In genomic region chr12:121102307-121102706, GRCh38 we compare ENCODE assay signal across 20 cellular contexts. TPM values are rescaled to one million over a fixed set of nuclear protein-coding genes. Genes with fewer than 3 reads are reported as not detected.
DNase-seq lines count a peak whose midpoint lies in the region; ATAC-seq, FAIRE-seq and TF ChIP-seq lines count a peak whose summit lies in the region.
"Had no signal": no experiment of that assay in that cellular context is flagged by ENCODE, and none has a peak within 500 bp of the region (broad histone marks: within the 10 kb centered on the region; RNA-seq: fewer than 3 reads in every experiment).

No MANE protein-coding gene starts in this region.

- no peak overlapping the region for H2BK20ac ChIP-seq in H9 (ENCODE audit: low read depth, low read length, poor library complexity, severe bottlenecking)

- H2BK15ac ChIP-seq in H9 (ENCODE audit: low read depth, low read length): no peak overlapping the region

- no peak overlapping the region for H4K12ac ChIP-seq in trophoblast cell (ENCODE audit: low read depth, low read length)

- H3K4me3 ChIP-seq in GM23338: no peak overlapping the region
- no peak overlapping the region for H3K4me3 ChIP-seq in K562
- H3K4me3 ChIP-seq in trophoblast cell (ENCODE audit: low read depth, low read length): no peak overlapping the region
- H3K4me3 ChIP-seq: BLaER1, GM12878, GM23248, HAP-1 had no signal

- H2BK12ac ChIP-seq in H9 (ENCODE audit: insufficient read length, low read depth, low read length) (no peak overlapping the region), trophoblast cell (ENCODE audit: low read length) (no peak overlapping the region)

- no peak for ATAC-seq in GM23338
- no peak for ATAC-seq in K562
- no peak for ATAC-seq in HG02938 (IDR thresholded peaks at IDR 0.05; ENCODE audit: unreplicated experiment)
- ATAC-seq: CD8-positive, alpha-beta T cell; GM12878 had no signal

- no peak for TF ChIP-seq POLR2A in K562 (conservative IDR thresholded peaks at IDR 0.05)

- no peak overlapping the region for H3K4me2 ChIP-seq in GM23338
- no peak overlapping the region for H3K4me2 ChIP-seq in H9 (ENCODE audit: insufficient read depth, insufficient read length, low read length)
- H3K4me2 ChIP-seq in K562 (ENCODE audit: insufficient read depth, low read length): no peak overlapping the region
- H3K4me2 ChIP-seq in trophoblast cell (ENCODE audit: low read length): no peak overlapping the region
- H3K4me2 ChIP-seq: BLaER1 had no signal

- TF ChIP-seq CTCF in GM23338 (conservative IDR thresholded peaks at IDR 0.05; ENCODE audit: low read depth in 2 of 2) (no peak), H9 (conservative IDR thresholded peaks at IDR 0.05) (no peak), K562 (IDR thresholded peaks at IDR 0.05 in 2 of 3, conservative IDR thresholded peaks at IDR 0.05 in 1 of 3; ENCODE audit: insufficient read depth in 2 of 3, low read depth in 1 of 3, low read length in 3 of 3) (no peak)

- no peak overlapping the region for H2BK120ac ChIP-seq in H9 (ENCODE audit: low read depth, low read length, poor library complexity, severe bottlenecking)
- H2BK120ac ChIP-seq in trophoblast cell (ENCODE audit: insufficient read depth, low read length, poor library complexity): no peak overlapping the region

- H3K27me3 ChIP-seq in GM23338 (ENCODE audit: insufficient read depth) (no peaks in the 10 kb centered on the region), H9 (ENCODE audit: insufficient read depth, low read length) (no peaks in the 10 kb centered on the region), K562 (ENCODE audit: control insufficient read depth in 2 of 2, insufficient read depth in 2 of 2, low read length in 2 of 2) (peaks cover 2 to 17% of the 10 kb centered on the region in 2 experiments; a peak in 2 of 5 replicates), trophoblast cell (ENCODE audit: insufficient read depth, low read length) (no peaks in the 10 kb centered on the region)
- H3K27me3 ChIP-seq: BLaER1 had no signal

- H3K36me3 ChIP-seq in GM23338 (ENCODE audit: insufficient read depth) (no peaks in the 10 kb centered on the region), K562 (ENCODE audit: control insufficient read depth, insufficient read depth, low read length) (no peaks in the 10 kb centered on the region), trophoblast cell (ENCODE audit: control insufficient read depth in 1 of 2, insufficient read depth in 2 of 2, low read length in 2 of 2) (no peaks in the 10 kb centered on the region)
- H3K36me3 ChIP-seq: BLaER1, HAP-1 had no signal

- POLR2A ChIA-PET in K562 (lab: Yijun Ruan, JAX): no interaction called here

- FAIRE-seq in K562 (lab: Jason Lieb, UNC): no peak
- FAIRE-seq: GM12878, GM19239 had no signal

- no peaks in the 10 kb centered on the region for H3K4me1 ChIP-seq in GM23338 (ENCODE audit: insufficient read depth)
- H3K4me1 ChIP-seq in H9 (ENCODE audit: insufficient read depth, low read length): no peaks in the 10 kb centered on the region
- H3K4me1 ChIP-seq in K562 (replicated peaks in 1 of 2; ENCODE audit: control insufficient read depth in 2 of 2, insufficient read depth in 2 of 2, low read length in 2 of 2): no peaks in the 10 kb centered on the region
- no peaks in the 10 kb centered on the region for H3K4me1 ChIP-seq in trophoblast cell (ENCODE audit: control insufficient read depth in 1 of 2, insufficient read depth in 2 of 2, low read length in 2 of 2)
- H3K4me1 ChIP-seq: BLaER1, Caco-2, HAP-1 had no signal

- H3K4me3 Mint-ChIP-seq in GM23338: no peak overlapping the region
- H3K4me3 Mint-ChIP-seq in H9: no peak overlapping the region
- H3K4me3 Mint-ChIP-seq: CD4-positive, CD25-positive, alpha-beta regulatory T cell; CD8-positive, alpha-beta T cell; HFFc6 had no signal

- H3K4ac ChIP-seq in H9 (ENCODE audit: low read depth, low read length) (no peak overlapping the region), trophoblast cell (ENCODE audit: low read depth, low read length) (no peak overlapping the region)

- H4K8ac ChIP-seq in H9 (replicated peaks; ENCODE audit: insufficient read length, low read depth, low read length) (no peak overlapping the region), trophoblast cell (ENCODE audit: low read depth, low read length) (no peak overlapping the region)

- H3K14ac ChIP-seq in H9 (ENCODE audit: insufficient read depth, low read length) (no peak overlapping the region), trophoblast cell (ENCODE audit: low read length) (no peak overlapping the region)

- H3K23me2 ChIP-seq in H9 (ENCODE audit: insufficient read length, low read depth, low read length, poor library complexity, severe bottlenecking): no peaks in the 10 kb centered on the region

- H3K9me3 ChIP-seq in H9 (ENCODE audit: control insufficient read depth, low read depth, low read length): no peaks in the 10 kb centered on the region
- 0 out of 2 replicates have a peak, but pooled peaks cover 2% of the 10 kb centered on the region for H3K9me3 ChIP-seq in K562 (replicated peaks; ENCODE audit: control insufficient read depth, insufficient read depth, low read depth, low read length)
- no peaks in the 10 kb centered on the region for H3K9me3 ChIP-seq in trophoblast cell (ENCODE audit: insufficient read depth, low read depth, low read length)
- H3K9me3 ChIP-seq: HAP-1 had no signal

- H3K79me1 ChIP-seq in H9 (ENCODE audit: insufficient read depth, low read depth, low read length, poor library complexity, severe bottlenecking) (no peaks in the 10 kb centered on the region), trophoblast cell (ENCODE audit: low read length) (no peaks in the 10 kb centered on the region)

- H3K9me2 ChIP-seq in GM23338 (ENCODE audit: insufficient read depth): no peaks in the 10 kb centered on the region

- no peaks in the 10 kb centered on the region for H3F3A ChIP-seq in GM23338 (replicated peaks; ENCODE audit: low read depth)

- peaks cover 4% of the 10 kb centered on the region for H3K27me3 Mint-ChIP-seq in GM23338 (ENCODE audit: insufficient read depth, low read depth, poor library complexity)
- no peaks in the 10 kb centered on the region; the same call in none of the 2 replicates for H3K27me3 Mint-ChIP-seq in H9 (ENCODE audit: low read depth)

- H3T11ph ChIP-seq in H9 (ENCODE audit: low read length): no peak overlapping the region

- in situ Hi-C loops in K562 (cut with MboI): no loop called here

- no peak overlapping the region for H2AFZ ChIP-seq in GM23338
- no peak overlapping the region for H2AFZ ChIP-seq in H9 (ENCODE audit: low read length)
- H2AFZ ChIP-seq in K562 (ENCODE audit: low read depth, low read length): no peak overlapping the region
- no peak overlapping the region for H2AFZ ChIP-seq in trophoblast cell (ENCODE audit: insufficient read depth, low read length, poor library complexity)
- H2AFZ ChIP-seq: GM23248 had no signal

- intact Hi-C loops in K562 (cut with micrococcal nuclease): no loop called here

- H4K5ac ChIP-seq in H9 (ENCODE audit: insufficient read length, low read depth, low read length): no peak overlapping the region

- H3K23ac ChIP-seq in H9 (ENCODE audit: insufficient read length, low read depth, low read length): no peak overlapping the region
- H3K23ac ChIP-seq in trophoblast cell (ENCODE audit: low read length): no peak overlapping the region

- CTCF ChIA-PET in K562 (lab: Yijun Ruan, JAX; ENCODE audit: low intra/inter-chr PET ratio): no interaction called here

- H3K27ac Mint-ChIP-seq in GM23338: no peak overlapping the region
- H3K27ac Mint-ChIP-seq in H9: peak overlapping the region in 2 of 3 experiments; percentile 33 to 39; a peak in 2 of 7 replicates
- H3K27ac Mint-ChIP-seq: CD4-positive, CD25-positive, alpha-beta regulatory T cell; CD8-positive, alpha-beta T cell; HFFc6 had no signal

- H4K20me1 ChIP-seq in GM23338 (replicated peaks; ENCODE audit: insufficient read depth) (no peaks in the 10 kb centered on the region), H9 (ENCODE audit: control insufficient read depth, insufficient read depth, insufficient read length) (no peaks in the 10 kb centered on the region), K562 (replicated peaks; ENCODE audit: control insufficient read depth, insufficient read depth, low read length) (no peaks in the 10 kb centered on the region)
- H4K20me1 ChIP-seq: BLaER1 had no signal

- H2AK5ac ChIP-seq in H9 (ENCODE audit: insufficient read length, low read length): no peak overlapping the region
- no peak overlapping the region for H2AK5ac ChIP-seq in trophoblast cell (ENCODE audit: low read length)

- H3K27ac ChIP-seq in GM23338 (ENCODE audit: low read depth) (no peak overlapping the region), H9 (ENCODE audit: insufficient read length, low read depth, low read length) (no peak overlapping the region), K562 (ENCODE audit: extremely low read depth, low read depth, low read length) (no peak overlapping the region), trophoblast cell (ENCODE audit: low read depth, low read length) (no peak overlapping the region)
- H3K27ac ChIP-seq: BLaER1, C4-2B, GM23248 had no signal

- H3K36me3 Mint-ChIP-seq in GM23338 (ENCODE audit: low read depth) (no peaks in the 10 kb centered on the region), H9 (ENCODE audit: insufficient read depth in 1 of 3, low read depth in 3 of 3) (no peaks in the 10 kb centered on the region)
- H3K36me3 Mint-ChIP-seq: CD4-positive, CD25-positive, alpha-beta regulatory T cell; CD8-positive, alpha-beta T cell had no signal

- TF ChIP-seq EP300 in K562 (IDR thresholded peaks at IDR 0.05; ENCODE audit: low read length): no peak

- no peak overlapping the region for H2BK5ac ChIP-seq in H9 (ENCODE audit: insufficient read length, low read length)
- no peak overlapping the region for H2BK5ac ChIP-seq in trophoblast cell (ENCODE audit: low read depth, low read length, poor library complexity)

- H3K18ac ChIP-seq in H9 (ENCODE audit: insufficient read length, low read depth, low read length): no peak overlapping the region
- H3K18ac ChIP-seq in trophoblast cell (ENCODE audit: low read length): no peak overlapping the region

- BruUV-seq in K562 (replicated peaks; lab: Mats Ljungman, UMichigan): no TSS peak

- H3K9ac ChIP-seq in H9 (ENCODE audit: extremely low read depth, insufficient read length, low read length): no peak overlapping the region
- H3K9ac ChIP-seq in K562 (ENCODE audit: insufficient read depth in 1 of 2, low read depth in 2 of 2, low read length in 2 of 2): no peak overlapping the region
- H3K9ac ChIP-seq in trophoblast cell (ENCODE audit: low read length): peak overlapping the region; percentile 40
- H3K9ac ChIP-seq: BLaER1, GM23248 had no signal

- H4K91ac ChIP-seq in H9 (ENCODE audit: insufficient read length, low read depth, low read length): no peak overlapping the region
- H4K91ac ChIP-seq in trophoblast cell (ENCODE audit: low read depth, low read length): no peak overlapping the region

- WGBS in H9 (ENCODE audit: extremely low coverage, insufficient read length, low lambda C conversion rate): no CpG with 5 or more reads among the region's 1 CpG
- WGBS in K562 (ENCODE audit: insufficient coverage, low coverage, missing lambda C conversion rate): 0% methylated on average over 1 of the region's 1 CpG
- WGBS in trophoblast cell (ENCODE audit: extremely low coverage, insufficient coverage, insufficient read length): no CpG with 5 or more reads among the region's 1 CpG

- H3K79me2 ChIP-seq in GM23338 (replicated peaks; ENCODE audit: insufficient read depth) (no peaks in the 10 kb centered on the region), H9 (ENCODE audit: insufficient read depth, low read length) (no peaks in the 10 kb centered on the region), K562 (ENCODE audit: control insufficient read depth, insufficient read depth, low read length) (no peaks in the 10 kb centered on the region), trophoblast cell (ENCODE audit: control insufficient read depth, insufficient read depth, low read length, poor library complexity) (no peaks in the 10 kb centered on the region)

- DNase-seq in GM23338 (ENCODE audit: low spot score): peak; percentile 19
- no peak for DNase-seq in H9
- no peak for DNase-seq in K562 (ENCODE audit: extremely low read depth in 1 of 4, low spot score in 3 of 4)
- no peak for DNase-seq in trophoblast cell
- DNase-seq in MV-4-11 (lab: John Stamatoyannopoulos, UW): no peak
- no peak for DNase-seq in DMS114 treated with DMSO at 0.1 percent for 48 hours (lab: John Stamatoyannopoulos, UW; ENCODE audit: unreplicated experiment)
- DNase-seq: Caco-2; CD4-positive, CD25-positive, alpha-beta regulatory T cell; CD8-positive, alpha-beta T cell; DMS79; EL; GDM1; GM23248; HFFc6 had no signal

- no peak overlapping the region for H3K56ac ChIP-seq in H9 (ENCODE audit: insufficient read length, low read depth, low read length)

- H3K9me3 Mint-ChIP-seq in GM23338: peaks cover 15% of the 10 kb centered on the region
- peaks cover 6 to 9% of the 10 kb centered on the region in 2 experiments for H3K9me3 Mint-ChIP-seq in H9

- peaks cover 2% of the 10 kb centered on the region; the same call in 1 of the 3 replicates for H3K4me1 Mint-ChIP-seq in GM23338
- peaks cover 0 to 3% of the 10 kb centered on the region in 2 experiments; a peak in 1 of 4 replicates for H3K4me1 Mint-ChIP-seq in H9
- H3K4me1 Mint-ChIP-seq: CD4-positive, CD25-positive, alpha-beta regulatory T cell had no signal

- no peak for TF ChIP-seq RAD21 in K562 (CRISPR knock-in tag; conservative IDR thresholded peaks at IDR 0.05 in 1 of 2, IDR thresholded peaks at IDR 0.05 in 1 of 2)

- no peaks in the 10 kb centered on the region for H3K9me1 ChIP-seq in K562 (ENCODE audit: control insufficient read depth, insufficient read depth, low read length)

RNA-seq across cellular contexts. Expression of gene P2RX7, which starts 30.4 kb away (rescaled TPM):
- 0.24 and 0.74 TPM in 2 replicates for total RNA-seq in GM23338 (2014; rRNA removed; shearing (Covaris generic))
- polyA plus RNA-seq in GM23338 (2016; fragmentation: Nextera tagmentation; extraction: Ambion mirVana): 0.43 and 0.48 TPM in 2 replicates
- 0.09 TPM in 1 of 2 replicates, not detected in the other for total RNA-seq in H9 (2021)
- total RNA-seq in K562 (2011; cell fraction: chromatin; rRNA removed; ENCODE audit: low replicate concordance): 0.42 TPM in 1 of 2 replicates, not detected in the other
- total RNA-seq in K562 (2011; cell fraction: nucleolus; rRNA removed): 0.13 TPM in 1 of 2 replicates, not detected in the other
- 0.31 and 0.37 TPM in 2 replicates for total RNA-seq in K562 (2011; cell fraction: nucleoplasm; rRNA removed)
- 0.09 and 0.20 TPM in 2 replicates for total RNA-seq in K562 (2014; rRNA removed)
- total RNA-seq in K562 (2014; rRNA removed; fragmentation: Illumina TruSeq; extraction: Trizol): 0.38 and 0.44 TPM in 2 replicates
- total RNA-seq in K562 (2015; rRNA removed; fragmentation: Illumina TruSeq; extraction: Trizol): 0.25 and 0.30 TPM in 2 replicates
- 0.40 TPM in 2 replicates for total RNA-seq in K562 (2021)
- 0.04 and 0.12 TPM in 2 replicates for polyA plus RNA-seq in K562 (2011; rRNA removed)
- 0.04 TPM in 1 of 2 replicates, not detected in the other for polyA plus RNA-seq in K562 (2011; cell fraction: cytosol; rRNA removed)
- polyA plus RNA-seq in K562 (2011; cell fraction: nucleus; rRNA removed): 0.08 TPM in 1 of 2 replicates, not detected in the other
- 0.68 and 6.5 TPM in 2 replicates for polyA plus RNA-seq in K562 (2012)
- polyA plus RNA-seq in K562 (2014; fragmentation: Illumina TruSeq; extraction: Trizol): 0.46 and 0.65 TPM in 2 replicates
- polyA plus RNA-seq in K562 (2014; fragmentation: Nextera tagmentation; extraction: Ambion mirVana): under 1 TPM; 0.30 to 0.38 TPM
- 0.15 and 0.27 TPM in 2 replicates for polyA plus RNA-seq in K562 (2014; rRNA removed)
- not detected in 2 replicates for polyA minus RNA-seq in K562 (2011; rRNA and poly(A)+ RNA removed)
- polyA minus RNA-seq in K562 (2011; cell fraction: cytosol; rRNA and poly(A)+ RNA removed): not detected in 2 replicates
- not detected in 2 replicates for polyA minus RNA-seq in K562 (2011; cell fraction: nucleus; rRNA and poly(A)+ RNA removed)
- 0.01 TPM in 2 replicates for polyA plus RNA-seq in trophoblast cell (2013)
- total RNA-seq: Caco-2 had no signal
